ENCODE assay signal across 16 cellular contexts in genomic region chr13:31495336-31495735, GRCh38.
"Had no signal": no experiment of that assay in that cellular context is flagged by ENCODE, and none has a peak within 500 bp of the region (broad histone marks: within the 10 kb centered on the region; RNA-seq: fewer than 3 reads in every experiment).

No MANE protein-coding gene starts in this region.

- ATAC-seq: esophagus mucosa; heart right ventricle; naive thymus-derived CD4-positive, alpha-beta T cell; psoas muscle; right lobe of liver; stimulated activated effector memory CD8-positive, alpha-beta T cell treated with anti-CD3 and anti-CD28 coated beads, Interleukin-12 subunit alpha, Interleukin-12 subunit beta, amount 100 ng/mL, for 72 hours; stimulated activated naive CD8-positive, alpha-beta T cell treated with anti-CD3 and anti-CD28 coated beads, Interleukin-15, Interleukin-2, amounts not matched to agents 100 U/mL and 50 U/mL, for 24 hours had no signal

- H3K4me1 ChIP-seq: heart right ventricle, psoas muscle, right lobe of liver, suprapubic skin, thyroid gland had no signal

- H3K27ac ChIP-seq: heart right ventricle, psoas muscle, right lobe of liver, suprapubic skin, thyroid gland had no signal

- H3K36me3 ChIP-seq: heart right ventricle, right lobe of liver, suprapubic skin, thyroid gland had no signal

- H3K27me3 ChIP-seq: right lobe of liver, suprapubic skin, thyroid gland had no signal

- DNase-seq: effector memory CD4-positive, alpha-beta T cell; heart right ventricle; hypothalamus; kidney glomerular epithelial cell; naive thymus-derived CD4-positive, alpha-beta T cell; nephron progenitor cell; psoas muscle; retina; right lobe of liver; stimulated activated CD4-positive, alpha-beta T cell treated with anti-CD3 and anti-CD28 coated beads, Interleukin-4, amount 100 ng/mL, for 1 hour; stimulated activated CD8-positive, alpha-beta memory T cell treated with anti-CD3 and anti-CD28 coated beads, Interleukin-4, amount 100 ng/mL, for 48 hours; stimulated activated naive CD8-positive, alpha-beta T cell treated with anti-CD3 and anti-CD28 coated beads, Interleukin-15, Interleukin-2, amounts not matched to agents 100 U/mL and 50 U/mL, for 24 hours; thyroid gland had no signal

- H3K9me3 ChIP-seq: right lobe of liver, suprapubic skin, thyroid gland had no signal

- H3K4me3 ChIP-seq: heart right ventricle, psoas muscle, right lobe of liver, suprapubic skin, thyroid gland had no signal
